ENCODE assay signal across 8 cellular contexts in the genomic region with DNA sequence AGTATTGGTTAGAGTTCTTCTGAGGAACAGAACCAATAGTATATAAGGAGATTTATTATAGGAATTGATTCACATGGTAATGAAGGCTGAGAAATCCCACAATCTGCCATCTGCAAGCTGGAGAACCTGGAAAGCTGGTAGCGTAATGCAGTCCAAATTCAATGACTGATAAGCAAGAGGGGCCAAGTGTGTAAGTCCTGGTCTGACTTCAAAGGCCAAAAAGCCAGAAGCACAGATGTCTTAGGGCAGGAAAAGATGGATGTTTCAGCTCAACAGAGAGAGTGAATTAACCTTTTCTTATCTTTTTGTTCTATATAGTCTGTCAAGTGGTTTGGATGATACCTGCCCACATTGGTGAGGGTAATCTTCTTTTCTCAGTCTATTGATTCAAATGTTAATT.
"Had no signal": no experiment of that assay in that cellular context is flagged by ENCODE, and none has a peak within 500 bp of the region (broad histone marks: within the 10 kb centered on the region; RNA-seq: fewer than 3 reads in every experiment).

No MANE protein-coding gene starts in this region.

- H3K4me3 ChIP-seq: GM23248, GM23338, HAP-1 had no signal

- H3K9me3 ChIP-seq: HAP-1 had no signal

- H3K27ac ChIP-seq: GM23248 had no signal

- H3K4me1 ChIP-seq: HAP-1 had no signal

- H2AFZ ChIP-seq: GM23248, GM23338 had no signal

- H3K4me3 Mint-ChIP-seq: GM23338, H9, HFFc6 had no signal

- H3K27ac Mint-ChIP-seq: GM23338, H9, HFFc6 had no signal

- H3K4me2 ChIP-seq: GM23338 had no signal

- DNase-seq: GM23248, GOT3, H7, H9, HCEC 1CT, HFFc6 had no signal

- H3K36me3 ChIP-seq: HAP-1 had no signal

- H3K9ac ChIP-seq: GM23248 had no signal

- H3K9me3 Mint-ChIP-seq: GM23338, HFFc6 had no signal
